Comparison of ENCODE assay signal across 9 cellular contexts in genomic region chr11:45097721-45098493, GRCh38. TPM values are rescaled to one million over a fixed set of nuclear protein-coding genes. Genes with fewer than 3 reads are reported as not detected.
DNase-seq lines count a peak whose midpoint lies in the region; ATAC-seq and TF ChIP-seq lines count a peak whose summit lies in the region.
"Had no signal": no experiment of that assay in that cellular context is flagged by ENCODE, and none has a peak within 500 bp of the region (broad histone marks: within the 10 kb centered on the region; RNA-seq: fewer than 3 reads in every experiment).

No MANE protein-coding gene starts in this region.

- H3K36me3 Mint-ChIP-seq in activated naive CD8-positive, alpha-beta T cell treated with anti-CD3 and anti-CD28 coated beads, Interleukin-2, amount 50 U/mL, for 24 hours (ENCODE audit: low read depth): no peaks in the 10 kb centered on the region

- DNase-seq in COLO829 (ENCODE audit: low spot score) (peak; percentile 45), MG63 (peak; percentile 80), iPS DF 6.9 (ENCODE audit: low read depth, low spot score) (peak; percentile 71), thyroid gland (peak; percentile 58 to 68), NCI-H2196 (lab: John Stamatoyannopoulos, UW; ENCODE audit: unreplicated experiment) (no peak), GM20000 (ENCODE audit: low spot score) (no peak)
- DNase-seq in activated naive CD8-positive, alpha-beta T cell treated with anti-CD3 and anti-CD28 coated beads, Interleukin-2, amount 50 U/mL, for 24 hours: peak; percentile 45

- TF ChIP-seq POLR2A in thyroid gland (IDR thresholded peaks at IDR 0.05): no peak

- H3K4me1 ChIP-seq in iPS DF 6.9 (ENCODE audit: control insufficient read depth, insufficient read depth, low read length) (no peaks in the 10 kb centered on the region), thyroid gland (peaks cover 0 to 7% of the 10 kb centered on the region in 2 donors)

- ATAC-seq in activated naive CD8-positive, alpha-beta T cell treated with anti-CD3 and anti-CD28 coated beads, Interleukin-2, amount 50 U/mL, for 24 hours: no peak
- ATAC-seq in HG02623 (IDR thresholded peaks at IDR 0.05; ENCODE audit: unreplicated experiment): no peak

- H3K27me3 Mint-ChIP-seq in activated naive CD8-positive, alpha-beta T cell treated with anti-CD3 and anti-CD28 coated beads, Interleukin-2, amount 50 U/mL, for 24 hours: peaks cover 10% of the 10 kb centered on the region

- WGBS in iPS DF 6.9 (ENCODE audit: insufficient coverage, insufficient read length): no CpG with 5 or more reads among the region's 10 CpGs
- 32 to 43% methylated on average over 8 to 10 of the region's 10 CpGs for WGBS in thyroid gland, 2 donors

- peaks cover 22% of the 10 kb centered on the region for H3K4me1 Mint-ChIP-seq in activated naive CD8-positive, alpha-beta T cell treated with anti-CD3 and anti-CD28 coated beads, Interleukin-2, amount 50 U/mL, for 24 hours

- H3K9me3 ChIP-seq in MG63 (no peaks in the 10 kb centered on the region), iPS DF 6.9 (ENCODE audit: control insufficient read depth, insufficient read depth, low read length) (no peaks in the 10 kb centered on the region), thyroid gland (no peaks in the 10 kb centered on the region)
- H3K9me3 ChIP-seq: tibial artery had no signal

- no peaks in the 10 kb centered on the region for H3K9me3 Mint-ChIP-seq in activated naive CD8-positive, alpha-beta T cell treated with anti-CD3 and anti-CD28 coated beads, Interleukin-2, amount 50 U/mL, for 24 hours

- intact Hi-C loops in thyroid gland (cut with DNase I): loop anchor here (10.0 kb wide), 1 partner anchor 53 kb away; no protein-coding TSS in a partner anchor

- no peak overlapping the region for H3K4me3 Mint-ChIP-seq in activated naive CD8-positive, alpha-beta T cell treated with anti-CD3 and anti-CD28 coated beads, Interleukin-2, amount 50 U/mL, for 24 hours

- H3K4me3 ChIP-seq in MG63: no peak overlapping the region
- no peak overlapping the region for H3K4me3 ChIP-seq in iPS DF 6.9 (ENCODE audit: low read length)
- no peak overlapping the region for H3K4me3 ChIP-seq in thyroid gland (replicated peaks in 1 of 3)
- H3K4me3 ChIP-seq: tibial artery had no signal

- peak overlapping the region; percentile 29 for H3K27ac Mint-ChIP-seq in activated naive CD8-positive, alpha-beta T cell treated with anti-CD3 and anti-CD28 coated beads, Interleukin-2, amount 50 U/mL, for 24 hours

- no peak for TF ChIP-seq CTCF in thyroid gland (IDR thresholded peaks at IDR 0.05)
- no peak for TF ChIP-seq CTCF in GM20000 (IDR thresholded peaks at IDR 0.05; ENCODE audit: extremely low read depth, missing control alignments)

- no peaks in the 10 kb centered on the region for H3K36me3 ChIP-seq in MG63
- no peaks in the 10 kb centered on the region for H3K36me3 ChIP-seq in iPS DF 6.9 (ENCODE audit: control insufficient read depth, insufficient read depth, low read length)
- no peaks in the 10 kb centered on the region for H3K36me3 ChIP-seq in thyroid gland
- H3K36me3 ChIP-seq: tibial artery had no signal

- no peaks in the 10 kb centered on the region for H3K27me3 ChIP-seq in MG63
- H3K27me3 ChIP-seq in iPS DF 6.9 (ENCODE audit: control insufficient read depth, insufficient read depth, low read length): no peaks in the 10 kb centered on the region
- H3K27me3 ChIP-seq in thyroid gland: no peaks in the 10 kb centered on the region

- H3K27ac ChIP-seq in iPS DF 6.9 (ENCODE audit: low read length) (no peak overlapping the region), thyroid gland (no peak overlapping the region)
- H3K27ac ChIP-seq: tibial artery had no signal

RNA-seq across cellular contexts. Expression of gene PRDM11, which starts 48.5 kb away (rescaled TPM):
- total RNA-seq in MG63 (2014; rRNA removed; shearing (Covaris generic); ENCODE audit: low replicate concordance): 4.3 and 5.7 TPM in 2 replicates
- total RNA-seq in thyroid gland: 10 to 100 TPM in 3 of 4 donors, 1 to 10 TPM in 1; 8.6 to 53.3 (median 31.0) TPM

Comparison
In these comparisons a context has a peak if more than half of its experiments do, and no peak if none do; other contexts are left out.
1. DNase-seq: peak in COLO829 (single experiment), MG63 (single experiment), activated naive CD8-positive, alpha-beta T cell treated with anti-CD3 and anti-CD28 coated beads, Interleukin-2, amount 50 U/mL, for 24 hours (single experiment), iPS DF 6.9 (single experiment) and thyroid gland (2 of 2); none in NCI-H2196 (single experiment) and GM20000 (single experiment).